Comparison of ENCODE assay signal across 19 cellular contexts in genomic region chr20:38430679-38431325, GRCh38. TPM values are rescaled to one million over a fixed set of nuclear protein-coding genes. Genes with fewer than 3 reads are reported as not detected.
DNase-seq lines count a peak whose midpoint lies in the region; ATAC-seq, FAIRE-seq and TF ChIP-seq lines count a peak whose summit lies in the region.
"Had no signal": no experiment of that assay in that cellular context is flagged by ENCODE, and none has a peak within 500 bp of the region (broad histone marks: within the 10 kb centered on the region; RNA-seq: fewer than 3 reads in every experiment).

No MANE protein-coding gene starts in this region.

- TF ChIP-seq RAD21 in H1 (IDR thresholded peaks at IDR 0.05 in 1 of 2, conservative IDR thresholded peaks at IDR 0.05 in 1 of 2; ENCODE audit: low read depth in 2 of 2, low read length in 2 of 2): no peak

- H3K23me2 ChIP-seq in H1 (ENCODE audit: low read depth, low read length): peaks cover 10% of the 10 kb centered on the region

- no peak overlapping the region for H2AK5ac ChIP-seq in H1 (ENCODE audit: low read depth, low read length)

- CTCF ChIA-PET in H1 (lab: Charles Lee; ENCODE audit: partially characterized antibody): interaction anchor here (1.1 to 7.4 kb wide), 5 partner anchors 15 to 90 kb away, joined by 3 to 85 read pairs (median 6); partner anchors contain the start of gene RALGAPB

- no peak overlapping the region for H2BK12ac ChIP-seq in H1 (ENCODE audit: low read depth, low read length)

- H3K4me3 ChIP-seq in H1 (ENCODE audit: extremely low read depth in 1 of 4, insufficient read depth in 2 of 4, low read depth in 3 of 4, low read length in 4 of 4): no peak overlapping the region
- H3K4me3 ChIP-seq: left lung, SJCRH30, thoracic aorta had no signal

- no peak overlapping the region for H2BK15ac ChIP-seq in H1 (ENCODE audit: low read length)

- H3K9me3 Mint-ChIP-seq in stimulated activated naive CD8-positive, alpha-beta T cell treated with anti-CD3 and anti-CD28 coated beads, Interleukin-15, Interleukin-2, amounts not matched to agents 100 ng/mL and 50 ng/mL, for 24 hours: no peaks in the 10 kb centered on the region
- H3K9me3 Mint-ChIP-seq: activated CD4-positive, alpha-beta T cell treated with anti-CD3 and anti-CD28 coated beads, Interleukin-2, amount 10 ng/mL, durations not matched to agents 24 days and 14 days; naive B cell had no signal

- WGBS in H1 (ENCODE audit: extremely low coverage in 1 of 2, insufficient coverage in 1 of 2, insufficient read length in 1 of 2, insufficient replicate concordance in 2 of 2, low coverage in 1 of 2, low lambda C conversion rate in 2 of 2, missing lambda C conversion rate in 1 of 2), 2 experiments: 93% methylated on average over 8 of the region's 8 CpGs; no CpG with 5 or more reads in 1 of the 2 experiments

- H3K27ac ChIP-seq in H1 (ENCODE audit: low read depth, low read length): no peak overlapping the region
- H3K27ac ChIP-seq: left lung, SJCRH30, thoracic aorta had no signal

- no peak for TF ChIP-seq EP300 in H1 (IDR thresholded peaks at IDR 0.05; ENCODE audit: borderline replicate concordance in 1 of 2, low read depth in 2 of 2, low read length in 2 of 2)

- H3K14ac ChIP-seq in H1 (ENCODE audit: insufficient read length): no peak overlapping the region

- TF ChIP-seq POLR2A in H1 (IDR thresholded peaks at IDR 0.05; ENCODE audit: control extremely low read depth in 1 of 2, low read depth in 2 of 2, low read length in 2 of 2): no peak

- no peak for FAIRE-seq in H1 (lab: Jason Lieb, UNC)

- no peak overlapping the region for H2BK5ac ChIP-seq in H1 (ENCODE audit: low read depth, low read length)

- peaks cover 58 to 88% (median 77%) of the 10 kb centered on the region in 4 experiments for H3K36me3 ChIP-seq in H1 (ENCODE audit: control insufficient read depth in 2 of 4, insufficient read depth in 4 of 4, low read length in 3 of 4)

- no peak overlapping the region for H3K4me2 ChIP-seq in H1 (ENCODE audit: insufficient read depth in 1 of 2, low read depth in 2 of 2, low read length in 2 of 2)

- H3K9ac ChIP-seq in H1 (replicated peaks in 1 of 4; ENCODE audit: extremely low read depth in 1 of 4, low read depth in 3 of 4, low read length in 3 of 4): no peak overlapping the region

- H3K27ac Mint-ChIP-seq in stimulated activated naive CD8-positive, alpha-beta T cell treated with anti-CD3 and anti-CD28 coated beads, Interleukin-15, Interleukin-2, amounts not matched to agents 100 ng/mL and 50 ng/mL, for 24 hours: peak overlapping the region; percentile 99

- no peaks in the 10 kb centered on the region for H3K27me3 ChIP-seq in H1 (replicated peaks in 1 of 4; ENCODE audit: control insufficient read depth in 3 of 4, extremely low read depth in 1 of 4, insufficient read depth in 3 of 4, low read length in 3 of 4)
- H3K27me3 ChIP-seq: left lung, SJCRH30 had no signal

- no peak overlapping the region for H3K56ac ChIP-seq in H1 (replicated peaks; ENCODE audit: insufficient read length, low read depth, low read length)

- no peak overlapping the region for H3K4ac ChIP-seq in H1 (replicated peaks; ENCODE audit: insufficient read length, low read depth, low read length)

- H2BK120ac ChIP-seq in H1 (replicated peaks; ENCODE audit: low read depth, low read length): no peak overlapping the region

- POLR2A ChIA-PET in H1 (lab: Charles Lee; ENCODE audit: partially characterized antibody): interaction anchor here (0.9 to 13.7 kb wide), 6 partner anchors 12 to 99 kb away, joined by 3 to 420 read pairs (median 38); partner anchors contain the start of gene RALGAPB

- no peak overlapping the region; the same call in 1 of the 2 replicates for H4K8ac ChIP-seq in H1 (ENCODE audit: extremely low read depth, insufficient read depth, low read length)

- ATAC-seq in stimulated activated naive CD8-positive, alpha-beta T cell treated with anti-CD3 and anti-CD28 coated beads, Interleukin-15, Interleukin-2, amounts not matched to agents 100 U/mL and 50 U/mL, for 24 hours: no peak
- ATAC-seq in GM19035 (IDR thresholded peaks at IDR 0.05; ENCODE audit: unreplicated experiment) (no peak), HG02798 (IDR thresholded peaks at IDR 0.05; ENCODE audit: poor library complexity, unreplicated experiment) (no peak)
- ATAC-seq: left lung had no signal

- no peak for DNase-seq in stimulated activated naive CD8-positive, alpha-beta T cell treated with anti-CD3 and anti-CD28 coated beads, Interleukin-15, Interleukin-2, amounts not matched to agents 100 U/mL and 50 U/mL, for 24 hours
- DNase-seq in RPMI7951 (ENCODE audit: low read depth) (peak; percentile 50), H1 (ENCODE audit: low read depth in 1 of 2, low spot score in 2 of 2) (no peak), COLO668 (lab: John Stamatoyannopoulos, UW; ENCODE audit: unreplicated experiment) (no peak), NCI-H2196 (lab: John Stamatoyannopoulos, UW; ENCODE audit: unreplicated experiment) (no peak)
- DNase-seq: activated CD4-positive, alpha-beta T cell treated with anti-CD3 and anti-CD28 coated beads, Interleukin-2, amount 10 ng/mL, durations not matched to agents 24 days and 14 days; activated effector memory CD4-positive, alpha-beta T cell treated with anti-CD3 and anti-CD28 coated beads, Interleukin-2, amount 50 U/mL, for 16 hours; effector memory CD4-positive, alpha-beta T cell; left lung; MV-4-11; naive B cell; NCI-H2081; NCI-H748 treated with DMSO at 0.1 percent for 48 hours; SJCRH30; T1000 had no signal

- H3K4me1 ChIP-seq in H1 (replicated peaks in 1 of 4; ENCODE audit: control insufficient read depth in 3 of 4, insufficient read depth in 4 of 4, low read length in 3 of 4): peaks cover 0 to 17% (median 7%) of the 10 kb centered on the region in 4 experiments; a peak in 6 of 7 replicates

- no peak overlapping the region for H4K5ac ChIP-seq in H1 (ENCODE audit: insufficient read length, low read depth, low read length)

- H3K4me3 Mint-ChIP-seq in stimulated activated naive CD8-positive, alpha-beta T cell treated with anti-CD3 and anti-CD28 coated beads, Interleukin-15, Interleukin-2, amounts not matched to agents 100 ng/mL and 50 ng/mL, for 24 hours: peak overlapping the region; percentile 96

- H3K9me3 ChIP-seq in H1 (ENCODE audit: insufficient read depth in 2 of 2, low read depth in 1 of 2, low read length in 1 of 2): no peaks in the 10 kb centered on the region
- H3K9me3 ChIP-seq: left lung, SJCRH30, thoracic aorta had no signal

- no peak overlapping the region for H3K23ac ChIP-seq in H1 (ENCODE audit: insufficient read length)

- no peak overlapping the region for H2BK20ac ChIP-seq in H1 (ENCODE audit: low read length)

- H4K20me1 ChIP-seq in H1 (replicated peaks in 1 of 2; ENCODE audit: control insufficient read depth in 1 of 2, insufficient read depth in 2 of 2, low read length in 2 of 2): peaks cover 45 to 58% of the 10 kb centered on the region in 2 experiments

- H3K4me1 Mint-ChIP-seq in stimulated activated naive CD8-positive, alpha-beta T cell treated with anti-CD3 and anti-CD28 coated beads, Interleukin-15, Interleukin-2, amounts not matched to agents 100 ng/mL and 50 ng/mL, for 24 hours (ENCODE audit: low read depth): peaks cover 83% of the 10 kb centered on the region

- no peak overlapping the region for H2AFZ ChIP-seq in H1 (ENCODE audit: low read length)

- H3K18ac ChIP-seq in H1 (ENCODE audit: extremely low read depth, low read length): no peak overlapping the region

- no peak for TF ChIP-seq CTCF in H1 (IDR thresholded peaks at IDR 0.05; ENCODE audit: control extremely low read depth in 1 of 3, insufficient read depth in 1 of 3, low read depth in 1 of 3, low read length in 3 of 3)

- H4K91ac ChIP-seq in H1 (replicated peaks; ENCODE audit: insufficient read length, low read length): no peak overlapping the region

- peaks cover 87% of the 10 kb centered on the region for H3K36me3 Mint-ChIP-seq in stimulated activated naive CD8-positive, alpha-beta T cell treated with anti-CD3 and anti-CD28 coated beads, Interleukin-15, Interleukin-2, amounts not matched to agents 100 ng/mL and 50 ng/mL, for 24 hours (ENCODE audit: low read depth)

- H3K79me1 ChIP-seq in H1 (ENCODE audit: low read depth, low read length): peaks cover 41% of the 10 kb centered on the region

- no peaks in the 10 kb centered on the region for H3K27me3 Mint-ChIP-seq in stimulated activated naive CD8-positive, alpha-beta T cell treated with anti-CD3 and anti-CD28 coated beads, Interleukin-15, Interleukin-2, amounts not matched to agents 100 ng/mL and 50 ng/mL, for 24 hours
- H3K27me3 Mint-ChIP-seq: activated CD4-positive, alpha-beta T cell treated with anti-CD3 and anti-CD28 coated beads, Interleukin-2, amount 10 ng/mL, durations not matched to agents 24 days and 14 days; naive B cell had no signal

- H3K79me2 ChIP-seq in H1 (ENCODE audit: control insufficient read depth in 1 of 2, insufficient read depth in 2 of 2, low read length in 2 of 2): peaks cover 41 to 86% of the 10 kb centered on the region in 2 experiments

TF ChIP-seq in H1, 55 proteins besides CTCF, POLR2A, EP300 and RAD21:
- no peak for TF ChIP-seq BCL11A (IDR thresholded peaks at IDR 0.05; ENCODE audit: low read depth in 2 of 2, low read length in 2 of 2)
- TF ChIP-seq POLR2AphosphoS5 (IDR thresholded peaks at IDR 0.05; ENCODE audit: low read depth, low read length): peak; percentile 77; the same call in 1 of the 2 replicates

RNA-seq across cellular contexts. Expression of gene SNHG17, which starts 4.3 kb away (rescaled TPM):
- 7.5 and 13.0 TPM in 2 replicates for total RNA-seq in RPMI7951 (2014; rRNA removed; shearing (Covaris generic))
- total RNA-seq in H1 (2021; fragmentation: NEBNext Ultra II Directional; extraction: Animal tissue kit (Norgen Biotek cat#: 25700)): 59.8 and 63.1 TPM in 2 replicates
- polyA plus RNA-seq in H1 (2011; rRNA removed): 59.4 and 74.4 TPM in 2 replicates
- 64.2 TPM for polyA plus RNA-seq in H1 (2011; cell fraction: cytosol; rRNA removed)
- 124 TPM for polyA plus RNA-seq in H1 (2011; cell fraction: nucleus; rRNA removed)
- 52.5 to 70.9 TPM (median 66.4 TPM) in 4 replicates for polyA plus RNA-seq in H1 (2012, experiment 1 of 2)
- 64.6 TPM for polyA plus RNA-seq in H1 (2012, experiment 2 of 2)
- 64.7 TPM for polyA plus RNA-seq in H1 (2013, experiment 1 of 2)
- 63.4 TPM for polyA plus RNA-seq in H1 (2013, experiment 2 of 2)
- 38.6 and 54.0 TPM in 2 replicates for polyA minus RNA-seq in H1 (2011; rRNA and poly(A)+ RNA removed)
- 35.5 TPM for polyA minus RNA-seq in H1 (2011; cell fraction: cytosol; rRNA and poly(A)+ RNA removed)
- 66.0 TPM for polyA minus RNA-seq in H1 (2011; cell fraction: nucleus; rRNA and poly(A)+ RNA removed)

RNA-seq across cellular contexts. Expression of gene RALGAPB, which starts 41.8 kb away (rescaled TPM):
- 30.3 and 33.8 TPM in 2 replicates for total RNA-seq in RPMI7951 (2014; rRNA removed; shearing (Covaris generic))
- total RNA-seq in H1 (2021; fragmentation: NEBNext Ultra II Directional; extraction: Animal tissue kit (Norgen Biotek cat#: 25700)): 33.8 and 35.1 TPM in 2 replicates
- polyA plus RNA-seq in H1 (2011; rRNA removed): 9.2 and 10.6 TPM in 2 replicates
- 11.4 TPM for polyA plus RNA-seq in H1 (2011; cell fraction: cytosol; rRNA removed)
- polyA plus RNA-seq in H1 (2011; cell fraction: nucleus; rRNA removed): 14.1 TPM
- 13.1 to 23.1 TPM (median 17.6 TPM) in 4 replicates for polyA plus RNA-seq in H1 (2012, experiment 1 of 2)
- polyA plus RNA-seq in H1 (2012, experiment 2 of 2): 1.3 TPM
- polyA plus RNA-seq in H1 (2013, experiment 1 of 2): 15.9 TPM
- polyA plus RNA-seq in H1 (2013, experiment 2 of 2): 14.4 TPM
- 38.8 and 46.1 TPM in 2 replicates for polyA minus RNA-seq in H1 (2011; rRNA and poly(A)+ RNA removed)
- polyA minus RNA-seq in H1 (2011; cell fraction: cytosol; rRNA and poly(A)+ RNA removed): 21.9 TPM
- 55.1 TPM for polyA minus RNA-seq in H1 (2011; cell fraction: nucleus; rRNA and poly(A)+ RNA removed)
